In the genomic region with DNA sequence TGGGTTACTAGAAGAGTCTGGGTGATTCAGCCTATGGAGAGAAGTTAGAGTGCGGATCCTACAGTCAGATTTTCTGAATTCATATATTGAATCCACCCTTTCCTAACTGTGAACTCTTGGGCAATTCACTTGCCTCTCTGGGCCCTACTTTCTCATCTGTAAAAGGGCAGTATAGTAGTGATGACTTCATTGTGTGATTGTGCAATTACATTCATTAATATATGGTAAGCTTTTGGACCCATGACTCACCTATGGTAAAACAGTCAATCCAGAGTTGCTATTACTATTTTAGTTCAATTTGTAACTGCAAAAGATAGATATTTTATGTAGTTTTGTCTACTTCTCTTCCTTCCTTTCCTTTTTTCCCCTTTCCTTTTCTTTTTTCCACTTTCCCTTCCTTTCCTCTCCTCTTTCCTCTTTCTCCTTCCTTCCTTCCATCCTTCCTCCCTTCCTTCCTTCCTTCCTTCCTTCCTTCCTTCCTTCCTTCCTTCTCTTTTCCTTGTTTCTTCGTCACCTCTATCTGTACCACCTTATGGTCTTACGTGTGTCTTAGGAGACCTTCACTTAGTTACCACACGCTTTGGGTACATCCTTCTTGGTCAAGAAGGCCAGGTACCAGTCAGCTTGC, we compare ENCODE assay signal across 17 cellular contexts. TPM values are rescaled to one million over a fixed set of nuclear protein-coding genes. Genes with fewer than 3 reads are reported as not detected.
DNase-seq lines count a peak whose midpoint lies in the region; FAIRE-seq and TF ChIP-seq lines count a peak whose summit lies in the region.
"Had no signal": no experiment of that assay in that cellular context is flagged by ENCODE, and none has a peak within 500 bp of the region (broad histone marks: within the 10 kb centered on the region; RNA-seq: fewer than 3 reads in every experiment).

No MANE protein-coding gene starts in this region.

- H2AFZ ChIP-seq in astrocyte (ENCODE audit: low read depth, low read length): no peak overlapping the region
- H2AFZ ChIP-seq: PC-9 had no signal

- no peak overlapping the region for H3K27ac Mint-ChIP-seq in astrocyte (ENCODE audit: unreplicated experiment)
- no peak overlapping the region for H3K27ac Mint-ChIP-seq in chondrocyte (ENCODE audit: unreplicated experiment)

- H3K27me3 ChIP-seq in astrocyte (ENCODE audit: insufficient read depth, low read length) (no peaks in the 10 kb centered on the region), Peyer's patch (no peaks in the 10 kb centered on the region)

- H3K4me1 Mint-ChIP-seq in astrocyte (ENCODE audit: low read depth, unreplicated experiment): no peaks in the 10 kb centered on the region
- no peaks in the 10 kb centered on the region for H3K4me1 Mint-ChIP-seq in chondrocyte (ENCODE audit: low read depth)

- H3K4me2 ChIP-seq in astrocyte (ENCODE audit: low read length): no peak overlapping the region
- H3K4me2 ChIP-seq: A549, PC-9, SK-N-SH had no signal

- peak; percentile 77 for DNase-seq in ELR (ENCODE audit: low read depth)
- peak; percentile 15 for DNase-seq in M059J (ENCODE audit: low read depth)
- DNase-seq in astrocyte (ENCODE audit: low read depth): peak; percentile 14
- peak; percentile 52 for DNase-seq in kidney tubule cell (ENCODE audit: low spot score)
- DNase-seq in AG08395 (ENCODE audit: low spot score): no peak
- no peak for DNase-seq in chondrocyte (ENCODE audit: low spot score)
- no peak for DNase-seq in ecto neural progenitor cell (ENCODE audit: low spot score)
- no peak for DNase-seq in Peyer's patch
- DNase-seq: AML-193, DMS79, GF-D8, NCI-H1105, NCI-H1694 treated with DMSO at 0.1 percent for 48 hours, PC-9, SK-N-SH had no signal

- no peak overlapping the region for H3K4me3 Mint-ChIP-seq in astrocyte (ENCODE audit: unreplicated experiment)
- no peak overlapping the region for H3K4me3 Mint-ChIP-seq in chondrocyte (ENCODE audit: unreplicated experiment)

- H3K9me3 ChIP-seq in astrocyte (ENCODE audit: insufficient read depth, low read depth, low read length): no peaks in the 10 kb centered on the region
- H3K9me3 ChIP-seq in Peyer's patch: no peaks in the 10 kb centered on the region
- H3K9me3 ChIP-seq: A549, SK-N-SH had no signal

- no peak for FAIRE-seq in astrocyte (lab: Jason Lieb, UNC)
- FAIRE-seq: A549 had no signal

- H3K4me3 ChIP-seq in astrocyte (ENCODE audit: insufficient read depth, low read depth, low read length): no peak overlapping the region
- no peak overlapping the region for H3K4me3 ChIP-seq in Peyer's patch
- H3K4me3 ChIP-seq: A549, PC-9 had no signal

- H3K36me3 ChIP-seq in astrocyte (ENCODE audit: insufficient read depth, low read length) (no peaks in the 10 kb centered on the region), Peyer's patch (no peaks in the 10 kb centered on the region)

- TF ChIP-seq CTCF in astrocyte (IDR thresholded peaks at IDR 0.05; ENCODE audit: insufficient read depth, low read depth, low read length) (no peak), chondrocyte (IDR thresholded peaks at IDR 0.05) (no peak), Peyer's patch (IDR thresholded peaks at IDR 0.05) (no peak)

- no peak overlapping the region for H3K9ac ChIP-seq in astrocyte (ENCODE audit: low read length)
- H3K9ac ChIP-seq: SK-N-SH had no signal

- H3K27ac ChIP-seq in astrocyte (ENCODE audit: low read depth, low read length): no peak overlapping the region
- no peak overlapping the region for H3K27ac ChIP-seq in Peyer's patch
- H3K27ac ChIP-seq: A549, PC-9 had no signal

- H3K9me3 Mint-ChIP-seq in astrocyte (ENCODE audit: unreplicated experiment) (peaks cover 2% of the 10 kb centered on the region), chondrocyte (ENCODE audit: low read depth) (peaks cover 8% of the 10 kb centered on the region)

- H3K27me3 Mint-ChIP-seq in astrocyte (ENCODE audit: low read depth, unreplicated experiment) (no peaks in the 10 kb centered on the region), chondrocyte (ENCODE audit: low read depth) (peaks cover 10% of the 10 kb centered on the region)

- H3K36me3 Mint-ChIP-seq in astrocyte (ENCODE audit: low read depth, unreplicated experiment) (no peaks in the 10 kb centered on the region), chondrocyte (ENCODE audit: low read depth) (no peaks in the 10 kb centered on the region)

- no peaks in the 10 kb centered on the region for H4K20me1 ChIP-seq in astrocyte (ENCODE audit: insufficient read depth, low read length)

- no peaks in the 10 kb centered on the region for H3K79me2 ChIP-seq in astrocyte (ENCODE audit: insufficient read depth, low read length)

- TF ChIP-seq POLR2A in Peyer's patch (IDR thresholded peaks at IDR 0.05): no peak

- H3K4me1 ChIP-seq in astrocyte (ENCODE audit: insufficient read depth, low read length) (no peaks in the 10 kb centered on the region), Peyer's patch (no peaks in the 10 kb centered on the region)
- H3K4me1 ChIP-seq: A549 had no signal

RNA-seq across cellular contexts. Expression of gene GMNC, which starts 37.0 kb away (rescaled TPM):
- total RNA-seq in M059J (2014; rRNA removed; shearing (Covaris generic)): 0.02 and 0.07 TPM in 2 replicates
- total RNA-seq in astrocyte: 0.62 and 0.75 TPM in 2 replicates
- total RNA-seq in chondrocyte: 0.05 to 0.29 TPM in 2 of 3 replicates, not detected in the other
- not detected for total RNA-seq in Peyer's patch
- total RNA-seq: H4, PC-9 had no signal

Comparison
In these comparisons a context has a peak if more than half of its experiments do, and no peak if none do; other contexts are left out.
1. DNase-seq: peak in ELR (single experiment), M059J (single experiment), astrocyte (single experiment) and kidney tubule cell (single experiment); none in AG08395 (single experiment), chondrocyte (single experiment), ecto neural progenitor cell (single experiment) and Peyer's patch (0 of 3).